ENCODE assay signal across 1 cellular context in the genomic region with DNA sequence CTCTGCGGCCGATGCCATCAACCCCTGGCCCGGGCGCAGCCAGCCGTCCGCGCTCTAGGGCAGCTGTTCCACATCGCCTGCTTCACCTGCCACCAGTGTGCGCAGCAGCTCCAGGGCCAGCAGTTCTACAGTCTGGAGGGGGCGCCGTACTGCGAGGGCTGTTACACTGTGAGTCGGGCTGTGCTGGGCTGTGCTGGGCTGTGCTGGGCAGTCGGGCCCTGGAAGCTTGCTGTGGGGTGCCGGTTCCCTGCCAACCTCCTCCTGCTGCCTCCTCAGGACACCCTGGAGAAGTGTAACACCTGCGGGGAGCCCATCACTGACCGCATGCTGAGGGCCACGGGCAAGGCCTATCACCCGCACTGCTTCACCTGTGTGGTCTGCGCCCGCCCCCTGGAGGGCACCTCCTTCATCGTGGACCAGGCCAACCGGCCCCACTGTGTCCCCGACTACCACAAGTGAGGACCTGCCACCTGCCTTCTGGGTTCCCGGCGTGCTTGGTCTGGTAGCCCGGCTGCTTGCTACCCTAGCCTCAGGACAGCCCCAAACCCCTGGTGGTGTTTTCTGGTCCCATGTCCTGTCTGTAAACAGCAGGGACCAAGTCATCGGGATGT.
TF ChIP-seq lines count a peak whose summit lies in the region.

No MANE protein-coding gene starts in this region.

TF ChIP-seq in HCT116, 20 proteins besides CTCF, POLR2A, EP300 and RAD21:
- TF ChIP-seq EZH2phosphoT487 (IDR thresholded peaks at IDR 0.05; ENCODE audit: borderline replicate concordance), result no peak
TF ChIP-seq in HCT116: peak in this region for 0.
